14 cellular contexts compared by ENCODE assay signal in genomic region chr2:145169285-145169684, GRCh38.
DNase-seq lines count a peak whose midpoint lies in the region.
"Had no signal": no experiment of that assay in that cellular context is flagged by ENCODE, and none has a peak within 500 bp of the region (broad histone marks: within the 10 kb centered on the region; RNA-seq: fewer than 3 reads in every experiment).

No MANE protein-coding gene starts in this region.

- H3K27me3 ChIP-seq in mesenchymal stem cell (ENCODE audit: control insufficient read depth in 1 of 2, insufficient read depth in 1 of 2, low read length in 2 of 2): no peaks in the 10 kb centered on the region
- H3K27me3 ChIP-seq: BE2C had no signal

- no peaks in the 10 kb centered on the region for H3K36me3 ChIP-seq in SK-N-MC (ENCODE audit: insufficient read depth, low read length)
- H3K36me3 ChIP-seq in mesenchymal stem cell (ENCODE audit: control insufficient read depth in 1 of 2, insufficient read depth in 2 of 2, low read depth in 1 of 2, low read length in 2 of 2): no peaks in the 10 kb centered on the region
- H3K36me3 ChIP-seq: BE2C had no signal

- peak overlapping the region in 1 of 2 experiments; percentile 24 for H2BK12ac ChIP-seq in mesenchymal stem cell (ENCODE audit: low read length in 2 of 2)

- no peak overlapping the region for H3K4ac ChIP-seq in mesenchymal stem cell (ENCODE audit: low read depth in 1 of 2, low read length in 2 of 2)

- H3K9me3 ChIP-seq in SK-N-MC (ENCODE audit: low read depth, low read length) (no peaks in the 10 kb centered on the region), mesenchymal stem cell (ENCODE audit: control insufficient read depth, low read length) (no peaks in the 10 kb centered on the region)
- H3K9me3 ChIP-seq: BE2C had no signal

- no peak overlapping the region for H3K14ac ChIP-seq in mesenchymal stem cell (ENCODE audit: low read length in 2 of 2)

- no peak overlapping the region for H2BK5ac ChIP-seq in mesenchymal stem cell (ENCODE audit: low read depth, low read length, poor library complexity, severe bottlenecking)

- H3K23ac ChIP-seq in mesenchymal stem cell (ENCODE audit: low read length in 2 of 2): no peak overlapping the region

- peak overlapping the region in 1 of 2 experiments; percentile 61 for H3K18ac ChIP-seq in mesenchymal stem cell (ENCODE audit: low read depth in 1 of 2, low read length in 2 of 2)

- DNase-seq in NCI-H748 (lab: John Stamatoyannopoulos, UW; ENCODE audit: unreplicated experiment) (peak; percentile 22), NCI-H748 treated with DMSO at 0.1 percent for 48 hours (lab: John Stamatoyannopoulos, UW) (no peak), NCI-H226 (peak; percentile 40), SK-N-MC (ENCODE audit: low read depth, low spot score) (peak; percentile 60), mesenchymal stem cell (no peak), kidney glomerular epithelial cell (lab: John Stamatoyannopoulos, UW) (no peak), DMS153 (lab: John Stamatoyannopoulos, UW) (no peak), SKM-1 (lab: John Stamatoyannopoulos, UW; ENCODE audit: unreplicated experiment) (no peak)
- DNase-seq: BE2C; CD8-positive, alpha-beta memory T cell; GM23248 had no signal

- peak overlapping the region; percentile 36 for H3K4me3 ChIP-seq in SK-N-MC
- no peak overlapping the region for H3K4me3 ChIP-seq in mesenchymal stem cell (ENCODE audit: insufficient read depth in 1 of 2, low read depth in 1 of 2, low read length in 2 of 2)
- H3K4me3 ChIP-seq: GM12878, GM23248 had no signal

- H3K79me1 ChIP-seq in mesenchymal stem cell (replicated peaks; ENCODE audit: low read length, poor library complexity, severe bottlenecking): no peaks in the 10 kb centered on the region

- no peak overlapping the region for H2AK5ac ChIP-seq in mesenchymal stem cell (ENCODE audit: low read length, severe bottlenecking)

- H4K8ac ChIP-seq in mesenchymal stem cell (ENCODE audit: low read length): peak overlapping the region; percentile 55

- 80% methylated on average over 2 of the region's 2 CpGs for WGBS in mesenchymal stem cell

- H4K91ac ChIP-seq in mesenchymal stem cell (ENCODE audit: low read length): no peak overlapping the region

- H2BK15ac ChIP-seq in mesenchymal stem cell (ENCODE audit: low read depth, poor library complexity, severe bottlenecking): no peak overlapping the region

- H3K4me1 ChIP-seq in mesenchymal stem cell (ENCODE audit: control insufficient read depth, insufficient read depth, low read depth, low read length): no peaks in the 10 kb centered on the region
- H3K4me1 ChIP-seq: BE2C had no signal

- H2AFZ ChIP-seq in mesenchymal stem cell (ENCODE audit: low read depth, low read length): no peak overlapping the region
- H2AFZ ChIP-seq: GM23248 had no signal

- H3K27ac ChIP-seq in SK-N-MC (peak overlapping the region; percentile 62; the same call in 1 of the 2 replicates), mesenchymal stem cell (ENCODE audit: low read length, poor library complexity, severe bottlenecking) (no peak overlapping the region)
- H3K27ac ChIP-seq: C4-2B, GM23248, HL-60 had no signal

- H2BK120ac ChIP-seq in mesenchymal stem cell (ENCODE audit: low read depth, low read length): no peak overlapping the region

- H3K9ac ChIP-seq in SK-N-MC (ENCODE audit: insufficient read length): no peak overlapping the region
- H3K9ac ChIP-seq in mesenchymal stem cell (ENCODE audit: low read length): no peak overlapping the region
- H3K9ac ChIP-seq: GM23248 had no signal

- no peak overlapping the region for H3K4me2 ChIP-seq in mesenchymal stem cell (ENCODE audit: low read length, poor library complexity, severe bottlenecking)

Comparison
In these comparisons a context has a peak if more than half of its experiments do, and no peak if none do; other contexts are left out.
1. DNase-seq: peak in NCI-H748 (single experiment), NCI-H226 (single experiment) and SK-N-MC (single experiment); none in NCI-H748 treated with DMSO at 0.1 percent for 48 hours (single experiment), mesenchymal stem cell (single experiment), kidney glomerular epithelial cell (single experiment), DMS153 (single experiment) and SKM-1 (single experiment).